ENCODE assay signal across 8 cellular contexts in the genomic region with DNA sequence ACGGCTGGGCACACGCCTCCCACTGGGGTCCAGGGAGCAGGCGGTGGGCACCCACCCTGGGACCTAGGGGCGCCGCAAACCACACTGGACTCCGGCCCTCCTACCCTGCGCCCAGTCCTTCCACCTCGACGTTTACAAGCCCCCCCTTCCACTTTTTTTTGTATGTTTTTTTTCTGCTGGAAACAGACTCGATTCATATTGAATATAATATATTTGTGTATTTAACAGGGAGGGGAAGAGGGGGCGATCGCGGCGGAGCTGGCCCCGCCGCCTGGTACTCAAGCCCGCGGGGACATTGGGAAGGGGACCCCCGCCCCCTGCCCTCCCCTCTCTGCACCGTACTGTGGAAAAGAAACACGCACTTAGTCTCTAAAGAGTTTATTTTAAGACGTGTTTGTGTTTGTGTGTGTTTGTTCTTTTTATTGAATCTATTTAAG. TPM values are rescaled to one million over a fixed set of nuclear protein-coding genes. Genes with fewer than 3 reads are reported as not detected.
A peak's percentile ranks its signal among the peaks of the same experiment; 100 is the strongest.
DNase-seq lines count a peak whose midpoint lies in the region; ATAC-seq lines count a peak whose summit lies in the region.

No MANE protein-coding gene starts in this region.

- peak overlapping the region; percentile 96 for H3K4me3 ChIP-seq in CD8-positive, alpha-beta memory T cell (ENCODE audit: low read length)
- peak overlapping the region; percentile 60 to 79 for H3K4me3 ChIP-seq in neuronal stem cell (ENCODE audit: low read length in 2 of 2)

- ATAC-seq in HG03159 (IDR thresholded peaks at IDR 0.05; ENCODE audit: unreplicated experiment) (no peak), HG02798 (IDR thresholded peaks at IDR 0.05; ENCODE audit: poor library complexity, unreplicated experiment) (no peak)

- H2BK15ac ChIP-seq in neuronal stem cell (ENCODE audit: low read length), result peak overlapping the region; percentile 84

- no peak overlapping the region for H4K8ac ChIP-seq in neuronal stem cell (ENCODE audit: low read depth, low read length)

- peaks cover 0 to 31% of the 10 kb centered on the region in 2 donors for H3K27me3 Mint-ChIP-seq in CD8-positive, alpha-beta memory T cell

- H3K4me3 Mint-ChIP-seq in CD8-positive, alpha-beta memory T cell, result peak overlapping the region; percentile 90 to 100 (median 96)

- H3K79me1 ChIP-seq in neuronal stem cell (ENCODE audit: low read depth, low read length), result peaks cover 4% of the 10 kb centered on the region

- H3K27ac Mint-ChIP-seq in CD8-positive, alpha-beta memory T cell, result peak overlapping the region; percentile 91 to 100 (median 99)

- peak overlapping the region; percentile 71 for H2BK5ac ChIP-seq in neuronal stem cell (ENCODE audit: low read length)

- H3K9me3 ChIP-seq in CD8-positive, alpha-beta memory T cell (ENCODE audit: low read length), result no peaks in the 10 kb centered on the region
- H3K9me3 ChIP-seq in neuronal stem cell (replicated peaks in 1 of 2; ENCODE audit: control insufficient read depth in 2 of 2, insufficient read depth in 1 of 2, low read depth in 1 of 2, low read length in 2 of 2), result no peaks in the 10 kb centered on the region

- no CpG with 5 or more reads among the region's 22 CpGs for WGBS in neuronal stem cell (ENCODE audit: extremely low coverage in 2 of 2, insufficient read length in 2 of 2, insufficient replicate concordance in 1 of 2), 2 donors

- CTCF ChIA-PET in CD8-positive, alpha-beta memory T cell (lab: Charles Lee), result interaction anchor here (1.0 to 13.7 kb wide), 5 partner anchors 14 to 90 kb away, joined by 3 to 483 read pairs (median 5); a partner anchor contains a TSS

- H3K4me1 ChIP-seq in CD8-positive, alpha-beta memory T cell (ENCODE audit: insufficient read depth, low read length), result peaks cover 44% of the 10 kb centered on the region
- H3K4me1 ChIP-seq in neuronal stem cell (ENCODE audit: control insufficient read depth in 2 of 2, insufficient read depth in 1 of 2, low read depth in 1 of 2, low read length in 2 of 2), result peaks cover 24 to 43% of the 10 kb centered on the region in 2 donors

- H3K9me3 Mint-ChIP-seq in CD8-positive, alpha-beta memory T cell, result peaks cover 0 to 4% (median 2%) of the 10 kb centered on the region in 5 donors

- H3K4me2 ChIP-seq in neuronal stem cell (ENCODE audit: insufficient read depth, low read length, poor library complexity, severe bottlenecking), result peak overlapping the region; percentile 96

- H3K4ac ChIP-seq in neuronal stem cell (ENCODE audit: low read length), result no peak overlapping the region

- peak overlapping the region; percentile 88 for H2AFZ ChIP-seq in neuronal stem cell (ENCODE audit: low read length)

- H3K27me3 ChIP-seq in CD8-positive, alpha-beta memory T cell (ENCODE audit: insufficient read depth, low read length, poor library complexity, severe bottlenecking), result no peaks in the 10 kb centered on the region
- H3K27me3 ChIP-seq in neuronal stem cell (ENCODE audit: control insufficient read depth in 3 of 3, insufficient read depth in 3 of 3, low read depth in 1 of 3, low read length in 3 of 3), result peaks cover 0 to 31% (median 3%) of the 10 kb centered on the region in 3 experiments

- H3K14ac ChIP-seq in neuronal stem cell (ENCODE audit: low read length), result no peak overlapping the region

- H2AK5ac ChIP-seq in neuronal stem cell (ENCODE audit: low read depth, low read length), result peak overlapping the region; percentile 72

- no peak overlapping the region for H2BK12ac ChIP-seq in neuronal stem cell (ENCODE audit: low read length)

- peaks cover 36 to 51% (median 41%) of the 10 kb centered on the region in 3 donors for H3K4me1 Mint-ChIP-seq in CD8-positive, alpha-beta memory T cell

- H3K27ac ChIP-seq in CD8-positive, alpha-beta memory T cell (ENCODE audit: low read depth, low read length), result peak overlapping the region; percentile 99
- no peak overlapping the region for H3K27ac ChIP-seq in neuronal stem cell (replicated peaks; ENCODE audit: low read length)

- DNase-seq in CD8-positive, alpha-beta memory T cell, result peak in 2 of 5 donors; percentile 58
- DNase-seq in OCI-M1 (lab: John Stamatoyannopoulos, UW), result peak; percentile 68
- peak; percentile 72 for DNase-seq in effector CD8-positive, alpha-beta T cell (lab: John Stamatoyannopoulos, UW)
- DNase-seq in neuronal stem cell (ENCODE audit: low spot score), result no peak
- DNase-seq in NCI-H1092 treated with DMSO at 0.1 percent for 48 hours (lab: John Stamatoyannopoulos, UW), result no peak
- DNase-seq in cerebellar cortex (ENCODE audit: low spot score), result no peak

- H3K36me3 ChIP-seq in CD8-positive, alpha-beta memory T cell (ENCODE audit: insufficient read depth, low read length), result peaks cover 4% of the 10 kb centered on the region
- H3K36me3 ChIP-seq in neuronal stem cell (replicated peaks in 1 of 2; ENCODE audit: control insufficient read depth in 2 of 2, insufficient read depth in 2 of 2, low read length in 2 of 2), result peaks cover 0 to 8% of the 10 kb centered on the region in 2 donors

- H3K36me3 Mint-ChIP-seq in CD8-positive, alpha-beta memory T cell, result peaks cover 0 to 25% (median 3%) of the 10 kb centered on the region in 3 donors

- H2BK120ac ChIP-seq in neuronal stem cell (ENCODE audit: low read depth, low read length), result no peak overlapping the region

- POLR2A ChIA-PET in CD8-positive, alpha-beta memory T cell (lab: Charles Lee), result interaction anchor here (0.6 to 7.5 kb wide), 20 partner anchors 8 to 729 kb away, joined by 3 to 167 read pairs (median 4); a partner anchor contains a TSS

- peak overlapping the region; percentile 97 for H3K18ac ChIP-seq in neuronal stem cell (ENCODE audit: low read length)

- peak overlapping the region; percentile 91 for H3K9ac ChIP-seq in neuronal stem cell (ENCODE audit: low read depth, low read length, poor library complexity)

- peak overlapping the region; percentile 85 for H3K23ac ChIP-seq in neuronal stem cell (ENCODE audit: low read depth, low read length, poor library complexity)

- no peak overlapping the region for H4K91ac ChIP-seq in neuronal stem cell (ENCODE audit: low read depth, low read length, poor library complexity)

RNA-seq across cellular contexts. Expression of a gene that starts 1.6 kb away (rescaled TPM):
- 100 to 1,000 TPM; 249 to 259 TPM for total RNA-seq in CD8-positive, alpha-beta memory T cell
- polyA plus RNA-seq in CD8-positive, alpha-beta memory T cell, result 1,529 TPM
- 6.1 TPM for polyA plus RNA-seq in neuronal stem cell (2013, experiment 1 of 2)
- polyA plus RNA-seq in neuronal stem cell (2013, experiment 2 of 2), result 5.9 TPM

RNA-seq across cellular contexts. Expression of a gene that starts 8.7 kb away (rescaled TPM):
- total RNA-seq in CD8-positive, alpha-beta memory T cell, result 100 to 1,000 TPM; 183 to 184 TPM
- polyA plus RNA-seq in CD8-positive, alpha-beta memory T cell, result 257 TPM
- 509 TPM for polyA plus RNA-seq in neuronal stem cell (2013, experiment 1 of 2)
- polyA plus RNA-seq in neuronal stem cell (2013, experiment 2 of 2), result 486 TPM

RNA-seq across cellular contexts. Expression of a gene that starts 9.0 kb away (rescaled TPM):
- 10 to 100 TPM; 24.6 to 31.0 TPM for total RNA-seq in CD8-positive, alpha-beta memory T cell
- polyA plus RNA-seq in CD8-positive, alpha-beta memory T cell, result not detected
- 26.3 TPM for polyA plus RNA-seq in neuronal stem cell (2013, experiment 1 of 2)
- polyA plus RNA-seq in neuronal stem cell (2013, experiment 2 of 2), result 22.2 TPM

RNA-seq across cellular contexts. Expression of a gene that starts 13.5 kb away (rescaled TPM):
- total RNA-seq in CD8-positive, alpha-beta memory T cell, result 10 to 100 TPM; 51.5 to 62.4 TPM
- polyA plus RNA-seq in CD8-positive, alpha-beta memory T cell, result 24.1 TPM
- polyA plus RNA-seq in neuronal stem cell (2013, experiment 1 of 2), result 28.6 TPM
- polyA plus RNA-seq in neuronal stem cell (2013, experiment 2 of 2), result 28.7 TPM

RNA-seq across cellular contexts. Expression of a gene that starts 17.5 kb away (rescaled TPM):
- 10 to 100 TPM in 1 of 2 experiments, 1 to 10 TPM in 1; 9.8 to 11.4 TPM for total RNA-seq in CD8-positive, alpha-beta memory T cell
- 2.9 TPM for polyA plus RNA-seq in CD8-positive, alpha-beta memory T cell
- 15.5 TPM for polyA plus RNA-seq in neuronal stem cell (2013, experiment 1 of 2)
- 15.0 TPM for polyA plus RNA-seq in neuronal stem cell (2013, experiment 2 of 2)

Comparison
In these comparisons a context has a peak if more than half of its experiments do, and no peak if none do; other contexts are left out.
1. DNase-seq: peak in OCI-M1 (single experiment) and effector CD8-positive, alpha-beta T cell (single experiment); none in neuronal stem cell (single experiment), NCI-H1092 treated with DMSO at 0.1 percent for 48 hours (single experiment) and cerebellar cortex (single experiment).